In the genomic region with DNA sequence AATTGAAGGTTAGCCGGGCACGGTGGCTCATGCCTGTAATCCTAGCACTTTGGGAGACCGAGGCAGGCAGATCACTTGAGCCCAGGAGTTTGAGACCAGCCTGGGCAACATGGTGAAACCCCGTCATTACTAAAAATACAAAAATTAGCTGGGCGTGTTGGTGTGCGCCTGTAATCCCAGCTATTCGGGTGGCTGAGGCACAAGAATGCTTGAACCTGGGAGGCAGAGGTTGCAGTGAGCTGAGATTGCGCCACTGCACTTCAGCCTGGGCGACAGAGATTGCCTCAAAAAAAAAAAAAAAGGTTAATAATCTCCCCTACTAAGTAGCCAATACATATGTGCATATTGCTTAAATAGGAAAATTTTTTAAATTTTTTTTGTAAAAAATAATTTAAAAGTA, we compare ENCODE assay signal across 1 cellular context. TPM values are rescaled to one million over a fixed set of nuclear protein-coding genes. Genes with fewer than 3 reads are reported as not detected.
"Had no signal": no experiment of that assay in that cellular context is flagged by ENCODE, and none has a peak within 500 bp of the region (broad histone marks: within the 10 kb centered on the region; RNA-seq: fewer than 3 reads in every experiment).

No MANE protein-coding gene starts in this region.

RNA-seq across cellular contexts. Expression of gene CCDC81, which starts 42.3 kb away (rescaled TPM):
- total RNA-seq: H4 had no signal
